In the genomic region with DNA sequence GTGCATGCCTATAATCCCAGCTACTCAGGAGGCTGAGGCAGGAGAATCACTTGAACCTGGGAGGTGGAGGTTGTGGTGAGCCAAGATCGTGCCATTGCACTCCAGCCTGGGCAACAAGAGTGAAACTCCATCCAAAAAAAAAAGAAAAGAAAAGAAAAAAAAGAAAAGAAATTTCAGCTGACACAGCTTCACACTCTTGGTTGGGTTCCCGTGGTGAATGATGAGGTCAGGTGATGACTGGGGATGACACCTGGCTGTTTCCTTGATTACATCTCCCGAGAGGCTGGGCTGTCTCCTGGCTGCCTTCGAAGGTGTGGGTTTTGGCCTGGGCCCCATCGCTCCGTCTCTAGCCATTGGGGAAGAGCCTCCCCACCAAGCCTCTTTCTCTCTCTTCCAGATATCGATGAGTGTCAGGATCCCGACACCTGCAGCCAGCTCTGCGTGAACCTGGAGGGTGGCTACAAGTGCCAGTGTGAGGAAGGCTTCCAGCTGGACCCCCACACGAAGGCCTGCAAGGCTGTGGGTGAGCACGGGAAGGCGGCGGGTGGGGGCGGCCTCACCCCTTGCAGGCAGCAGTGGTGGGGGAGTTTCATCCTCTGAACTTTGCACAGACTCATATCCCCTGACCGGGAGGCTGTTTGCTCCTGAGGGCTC, we compare ENCODE assay signal across 21 cellular contexts.
"Had no signal": no experiment of that assay in that cellular context is flagged by ENCODE, and none has a peak within 500 bp of the region (broad histone marks: within the 10 kb centered on the region; RNA-seq: fewer than 3 reads in every experiment).

No MANE protein-coding gene starts in this region.

- H3K27me3 ChIP-seq: ascending aorta, breast epithelium had no signal

- H3K9me3 ChIP-seq: ascending aorta, breast epithelium, left ventricle myocardium inferior, prostate gland had no signal

- H3K4me3 ChIP-seq: ascending aorta, breast epithelium, left ventricle myocardium inferior, prostate gland had no signal

- H3K4me3 Mint-ChIP-seq: activated CD4-positive, alpha-beta memory T cell treated with anti-CD3 and anti-CD28 coated beads, Interleukin-2, amount 10 ng/mL, durations not matched to agents 7 days and 5 days; memory B cell; natural killer cell treated with Interleukin-12 subunit alpha and Interleukin-12 subunit beta and Interleukin-15 and Interleukin-18, amount 100 ng/mL, for 72 hours; T-helper 17 cell had no signal

- H3K27ac Mint-ChIP-seq: activated CD4-positive, alpha-beta memory T cell treated with anti-CD3 and anti-CD28 coated beads, Interleukin-2, amount 10 ng/mL, durations not matched to agents 7 days and 5 days; memory B cell; natural killer cell treated with Interleukin-12 subunit alpha and Interleukin-12 subunit beta and Interleukin-15 and Interleukin-18, amount 100 ng/mL, for 72 hours; T-helper 17 cell had no signal

- H3K4me1 Mint-ChIP-seq: memory B cell had no signal

- ATAC-seq: T-helper 17 cell had no signal

- DNase-seq: activated CD4-positive, alpha-beta memory T cell treated with anti-CD3 and anti-CD28 coated beads, Interleukin-2, amount 10 ng/mL, durations not matched to agents 7 days and 5 days; activated naive CD4-positive, alpha-beta T cell; cerebellar nuclear complex; effector CD8-positive, alpha-beta T cell; foreskin fibroblast; glutamatergic neuron; hypothalamus; left ventricle myocardium inferior; nucleus accumbens; small intestine; stimulated activated CD4-positive, alpha-beta T cell treated with anti-CD3 and anti-CD28 coated beads, Interleukin-4, amount 100 ng/mL, for 24 hours; stimulated activated naive CD4-positive, alpha-beta T cell; substantia nigra; T-helper 17 cell; trophoblast cell; WERI-Rb-1 had no signal

- H3K9me3 Mint-ChIP-seq: activated CD4-positive, alpha-beta memory T cell treated with anti-CD3 and anti-CD28 coated beads, Interleukin-2, amount 10 ng/mL, durations not matched to agents 7 days and 5 days; memory B cell; natural killer cell treated with Interleukin-12 subunit alpha and Interleukin-12 subunit beta and Interleukin-15 and Interleukin-18, amount 100 ng/mL, for 72 hours had no signal

- H3K36me3 ChIP-seq: breast epithelium had no signal

- H3K36me3 Mint-ChIP-seq: memory B cell had no signal

- H3K4me1 ChIP-seq: ascending aorta, breast epithelium, left ventricle myocardium inferior, prostate gland had no signal

- H3K27ac ChIP-seq: ascending aorta, breast epithelium, left ventricle myocardium inferior, prostate gland, WERI-Rb-1 had no signal

- H3K27me3 Mint-ChIP-seq: activated CD4-positive, alpha-beta memory T cell treated with anti-CD3 and anti-CD28 coated beads, Interleukin-2, amount 10 ng/mL, durations not matched to agents 7 days and 5 days; memory B cell; natural killer cell treated with Interleukin-12 subunit alpha and Interleukin-12 subunit beta and Interleukin-15 and Interleukin-18, amount 100 ng/mL, for 72 hours; T-helper 17 cell had no signal
